11 cellular contexts compared by ENCODE assay signal in genomic region chr16:72399811-72400210, GRCh38.
A peak's percentile ranks its signal among the peaks of the same experiment; 100 is the strongest.
DNase-seq lines count a peak whose midpoint lies in the region; ATAC-seq, FAIRE-seq and TF ChIP-seq lines count a peak whose summit lies in the region.
"Had no signal": no experiment of that assay in that cellular context is flagged by ENCODE, and none has a peak within 500 bp of the region (broad histone marks: within the 10 kb centered on the region; RNA-seq: fewer than 3 reads in every experiment).

No MANE protein-coding gene starts in this region.

- POLR2A ChIA-PET in HepG2 (lab: Yijun Ruan, JAX) (no interaction called here), K562 (lab: Yijun Ruan, JAX) (interaction anchor here (0.6 to 0.7 kb wide), 3 partner anchors 9 to 75 kb away, joined by 3 read pairs; no protein-coding TSS in a partner anchor)

- H3K36me3 ChIP-seq in HepG2 (replicated peaks in 1 of 2; ENCODE audit: control insufficient read depth in 1 of 2, insufficient read depth in 2 of 2, low read length in 2 of 2) (no peaks in the 10 kb centered on the region), right lobe of liver (no peaks in the 10 kb centered on the region), K562 (ENCODE audit: control insufficient read depth, insufficient read depth, low read length) (no peaks in the 10 kb centered on the region)
- H3K36me3 ChIP-seq: BE2C, BLaER1 had no signal

- H2AFZ ChIP-seq in HepG2 (ENCODE audit: low read length): no peak overlapping the region
- no peak overlapping the region for H2AFZ ChIP-seq in K562 (ENCODE audit: low read depth, low read length)

- intact Hi-C loops in HepG2 (cut with micrococcal nuclease; ENCODE audit: unreplicated experiment): loop anchor here (1.0 kb wide), 3 partner anchors 67 to 158 kb away; no protein-coding TSS in a partner anchor
- intact Hi-C loops in right lobe of liver (cut with DNase I): no loop called here
- intact Hi-C loops in K562 (cut with micrococcal nuclease): no loop called here

- H4K20me1 ChIP-seq in HepG2 (ENCODE audit: insufficient read depth, low read length): no peaks in the 10 kb centered on the region
- H4K20me1 ChIP-seq in K562 (replicated peaks; ENCODE audit: control insufficient read depth, insufficient read depth, low read length): no peaks in the 10 kb centered on the region
- H4K20me1 ChIP-seq: BLaER1 had no signal

- in situ Hi-C loops in HepG2 (cut with HindIII; ENCODE audit: extremely low pct_ligation_motif_present, low pct_unique_long_range_greater_than_20kb) (loop anchor here (10.0 kb wide), 1 partner anchor 65 kb away; no protein-coding TSS in a partner anchor), K562 (cut with MboI) (no loop called here)

- H3K27me3 ChIP-seq in HepG2 (ENCODE audit: control insufficient read depth in 1 of 2, insufficient read depth in 2 of 2, low read length in 2 of 2) (no peaks in the 10 kb centered on the region), right lobe of liver (no peaks in the 10 kb centered on the region), K562 (ENCODE audit: control insufficient read depth in 2 of 2, insufficient read depth in 2 of 2, low read length in 2 of 2) (no peaks in the 10 kb centered on the region; a peak in 1 of 5 replicates)
- H3K27me3 ChIP-seq: BE2C, BLaER1 had no signal

- FAIRE-seq in HepG2 (lab: Jason Lieb, UNC) (no peak), K562 (lab: Jason Lieb, UNC) (no peak)
- FAIRE-seq: D721Med had no signal

- H3K4me1 ChIP-seq in HepG2 (ENCODE audit: insufficient read depth, low read length) (no peaks in the 10 kb centered on the region), right lobe of liver (no peaks in the 10 kb centered on the region), K562 (replicated peaks in 1 of 2; ENCODE audit: control insufficient read depth in 2 of 2, insufficient read depth in 2 of 2, low read length in 2 of 2) (no peaks in the 10 kb centered on the region)
- H3K4me1 ChIP-seq: BE2C, BLaER1, Caco-2 had no signal

- H3K9me1 ChIP-seq in K562 (ENCODE audit: control insufficient read depth, insufficient read depth, low read length): no peaks in the 10 kb centered on the region

- H3K79me2 ChIP-seq in HepG2 (ENCODE audit: insufficient read depth, low read length) (no peaks in the 10 kb centered on the region), K562 (ENCODE audit: control insufficient read depth, insufficient read depth, low read length) (no peaks in the 10 kb centered on the region)

- TF ChIP-seq RAD21 in HepG2 (CRISPR knock-in tag; IDR thresholded peaks at IDR 0.05) (no peak), K562 (CRISPR knock-in tag; conservative IDR thresholded peaks at IDR 0.05 in 1 of 2, IDR thresholded peaks at IDR 0.05 in 1 of 2) (no peak)

- TF ChIP-seq CTCF in HepG2 (CRISPR knock-in tag; IDR thresholded peaks at IDR 0.05) (no peak), right lobe of liver (IDR thresholded peaks at IDR 0.05) (no peak), K562 (IDR thresholded peaks at IDR 0.05 in 2 of 3, conservative IDR thresholded peaks at IDR 0.05 in 1 of 3; ENCODE audit: insufficient read depth in 2 of 3, low read depth in 1 of 3, low read length in 3 of 3) (no peak)

- no peak overlapping the region for H3K4me2 ChIP-seq in HepG2 (ENCODE audit: low read depth, low read length)
- no peak overlapping the region for H3K4me2 ChIP-seq in K562 (ENCODE audit: insufficient read depth, low read length)
- H3K4me2 ChIP-seq: BLaER1 had no signal

- TF ChIP-seq POLR2A in HepG2 (IDR thresholded peaks at IDR 0.05; ENCODE audit: insufficient read depth in 1 of 2, low read depth in 2 of 2, low read length in 2 of 2): no peak
- TF ChIP-seq POLR2A in right lobe of liver (IDR thresholded peaks at IDR 0.05): no peak
- no peak for TF ChIP-seq POLR2A in K562 (conservative IDR thresholded peaks at IDR 0.05)

- ATAC-seq in HepG2 (no peak), right lobe of liver (no peak), K562 (no peak), HG03025 (IDR thresholded peaks at IDR 0.05; ENCODE audit: low FRiP score, unreplicated experiment) (no peak)

- H3K27ac ChIP-seq in HepG2 (ENCODE audit: extremely low read length, insufficient read depth, low read length): no peak overlapping the region
- H3K27ac ChIP-seq in right lobe of liver: no peak overlapping the region
- H3K27ac ChIP-seq in K562 (ENCODE audit: extremely low read depth, low read depth, low read length): no peak overlapping the region
- H3K27ac ChIP-seq: 22Rv1, BLaER1 had no signal

- H3K4me3 ChIP-seq in HepG2 (replicated peaks in 1 of 3; ENCODE audit: insufficient read depth in 1 of 3, low read depth in 2 of 3, low read length in 3 of 3) (no peak overlapping the region), right lobe of liver (no peak overlapping the region), K562 (no peak overlapping the region)
- H3K4me3 ChIP-seq: BLaER1 had no signal

- DNase-seq in HepG2 (ENCODE audit: low spot score) (no peak), right lobe of liver (no peak), K562 (ENCODE audit: extremely low read depth in 1 of 4, low spot score in 3 of 4) (no peak), cortex of kidney (lab: John Stamatoyannopoulos, UW) (no peak)
- DNase-seq: DMS79 treated with DMSO at 0.1 percent for 48 hours had no signal

- H3K9me3 ChIP-seq in HepG2 (ENCODE audit: low read length): peaks cover 1% of the 10 kb centered on the region; the same call in 1 of the 2 replicates
- H3K9me3 ChIP-seq in right lobe of liver: no peaks in the 10 kb centered on the region
- H3K9me3 ChIP-seq in K562 (replicated peaks; ENCODE audit: control insufficient read depth, insufficient read depth, low read depth, low read length): no peaks in the 10 kb centered on the region
- H3K9me3 ChIP-seq: BE2C had no signal

- 96% methylated on average over 1 of the region's 1 CpG for WGBS in HepG2 (ENCODE audit: low lambda C conversion rate)
- WGBS in right lobe of liver (ENCODE audit: insufficient coverage, low coverage, low lambda C conversion rate, missing lambda C conversion rate): 77% methylated on average over 1 of the region's 1 CpG
- 12% methylated on average over 1 of the region's 1 CpG for WGBS in K562 (ENCODE audit: insufficient coverage, low coverage, missing lambda C conversion rate)

- BruUV-seq in HepG2 (replicated peaks; lab: Mats Ljungman, UMichigan): no TSS peak
- no TSS peak for BruUV-seq in K562 (replicated peaks; lab: Mats Ljungman, UMichigan)

- H3K9ac ChIP-seq in HepG2 (ENCODE audit: insufficient read depth, low read depth, low read length) (no peak overlapping the region), K562 (ENCODE audit: insufficient read depth in 1 of 2, low read depth in 2 of 2, low read length in 2 of 2) (no peak overlapping the region)
- H3K9ac ChIP-seq: BLaER1 had no signal

- CTCF ChIA-PET in HepG2 (lab: Yijun Ruan, JAX; ENCODE audit: low intra/inter-chr PET ratio, low total read pairs): interaction anchor here (3.1 kb wide), 1 partner anchor 68 kb away, joined by 60 read pairs; no protein-coding TSS in a partner anchor
- CTCF ChIA-PET in K562 (lab: Yijun Ruan, JAX; ENCODE audit: low intra/inter-chr PET ratio): interaction anchor here (0.7 to 0.8 kb wide), 3 partner anchors 68 to 458 kb away, joined by 3 to 7 read pairs (median 4); no protein-coding TSS in a partner anchor

- TF ChIP-seq EP300 in HepG2 (IDR thresholded peaks at IDR 0.05; ENCODE audit: low read depth in 2 of 2, low read length in 2 of 2) (no peak), HepG2 (CRISPR knock-in tag; IDR thresholded peaks at IDR 0.05; ENCODE audit: borderline replicate concordance) (no peak), K562 (IDR thresholded peaks at IDR 0.05; ENCODE audit: low read length) (no peak)

TF ChIP-seq in HepG2, 621 proteins besides CTCF, POLR2A, EP300 and RAD21:
- TF ChIP-seq ASH2L (IDR thresholded peaks at IDR 0.05; ENCODE audit: insufficient read length, low read depth, low read length) (no peak), MAFK (conservative IDR thresholded peaks at IDR 0.05 in 1 of 2, IDR thresholded peaks at IDR 0.05 in 1 of 2; ENCODE audit: low read length in 2 of 2) (peak; percentile 50 to 66), MAFF (IDR thresholded peaks at IDR 0.05; ENCODE audit: low read depth, low read length) (peak; percentile 51)

TF ChIP-seq in K562, 482 proteins besides CTCF, POLR2A, EP300 and RAD21 (continues in another document):
- peak; percentile 38; the same call in 1 of the 2 replicates for TF ChIP-seq ZNF316 (IDR thresholded peaks at IDR 0.05)

Comparison
In these comparisons a context has a peak if more than half of its experiments do, and no peak if none do; other contexts are left out.
1. Of the 241 proteins assayed by ChIP-seq in both HepG2 and K562: peak only in HepG2: MAFF and MAFK; only in K562: none; in both: none; in neither: 239.